Comparison of ENCODE assay signal across 8 cellular contexts in genomic region chr6:79536969-79537747, GRCh38. TPM values are rescaled to one million over a fixed set of nuclear protein-coding genes. Genes with fewer than 3 reads are reported as not detected.
DNase-seq lines count a peak whose midpoint lies in the region; ATAC-seq and TF ChIP-seq lines count a peak whose summit lies in the region.

TSS of gene LCA5 (minus strand) at chr6:79537430. CDS start at chr6:79518894, 18,536 bp downstream.

- WGBS in lower leg skin, 2 donors: 0% methylated on average over 52 to 55 of the region's 55 CpGs

- intact Hi-C loops in activated CD4-positive, alpha-beta memory T cell treated with anti-CD3 and anti-CD28 coated beads for 36 hours (cut with micrococcal nuclease): loop anchor here (2.0 to 5.0 kb wide), 2 partner anchors 302 to 670 kb away; partner anchors contain the start of genes HMGN3 and IRAK1BP1
- intact Hi-C loops in lower leg skin (cut with DNase I; ENCODE audit: low total_unique reads): no loop called here

- no peak within 1 kb of the TSS for H3K27ac Mint-ChIP-seq in activated CD4-positive, alpha-beta memory T cell treated with anti-CD3 and anti-CD28 coated beads for 36 hours

- no peak within 1 kb of the TSS for H3K4me3 Mint-ChIP-seq in activated CD4-positive, alpha-beta memory T cell treated with anti-CD3 and anti-CD28 coated beads for 36 hours

- DNase-seq in NCI-H524 treated with DMSO at 0.1 percent for 48 hours (lab: John Stamatoyannopoulos, UW) (peak; percentile 88), lower leg skin (ENCODE audit: low spot score in 2 of 2) (peak; percentile 95 to 98)
- peak; percentile 87 for DNase-seq in activated CD4-positive, alpha-beta memory T cell treated with anti-CD3 and anti-CD28 coated beads for 36 hours
- DNase-seq in effector CD4-positive, alpha-beta T cell: peak; percentile 65
- peak; percentile 82 for DNase-seq in stimulated activated CD4-positive, alpha-beta T cell treated with anti-CD3 and anti-CD28 coated beads, Interleukin-4, amount 100 ng/mL, for 24 hours

- no peak for TF ChIP-seq CTCF in C4-2B (conservative IDR thresholded peaks at IDR 0.05)
- no peak for TF ChIP-seq CTCF in lower leg skin (IDR thresholded peaks at IDR 0.05)

- peaks cover 24% of the 10 kb centered on the region for H3K27me3 Mint-ChIP-seq in activated CD4-positive, alpha-beta memory T cell treated with anti-CD3 and anti-CD28 coated beads for 36 hours

- H3K4me1 Mint-ChIP-seq in activated CD4-positive, alpha-beta memory T cell treated with anti-CD3 and anti-CD28 coated beads for 36 hours (ENCODE audit: low read depth): no peaks in the 10 kb centered on the region

- no peaks in the 10 kb centered on the region for H3K9me3 Mint-ChIP-seq in activated CD4-positive, alpha-beta memory T cell treated with anti-CD3 and anti-CD28 coated beads for 36 hours

- H3K27ac ChIP-seq in C4-2B: peak within 1 kb of the TSS; percentile 44; the same call in 1 of the 2 replicates

- H3K36me3 Mint-ChIP-seq in activated CD4-positive, alpha-beta memory T cell treated with anti-CD3 and anti-CD28 coated beads for 36 hours: no peaks in the 10 kb centered on the region

- CTCF ChIA-PET in activated CD4-positive, alpha-beta memory T cell treated with anti-CD3 and anti-CD28 coated beads for 36 hours (lab: Charles Lee): interaction anchor here (1.2 kb wide), 1 partner anchor 241 kb away, joined by 3 read pairs; no protein-coding TSS in a partner anchor

- no peak for TF ChIP-seq POLR2A in lower leg skin (IDR thresholded peaks at IDR 0.05)

- POLR2A ChIA-PET in activated CD4-positive, alpha-beta memory T cell treated with anti-CD3 and anti-CD28 coated beads for 36 hours (lab: Charles Lee): no interaction called here

- ATAC-seq in GM19324 (IDR thresholded peaks at IDR 0.05; ENCODE audit: low FRiP score, unreplicated experiment) (peak; percentile 100), HG03442 (IDR thresholded peaks at IDR 0.05; ENCODE audit: unreplicated experiment) (peak; percentile 99)

- peak within 1 kb of the TSS; percentile 93 for H3K4me3 ChIP-seq in lower leg skin (ENCODE audit: low read depth, poor library complexity, severe bottlenecking)

RNA-seq across cellular contexts. Expression of gene LCA5, which starts in this region (rescaled TPM):
- under 1 TPM; 0.15 to 0.21 TPM for total RNA-seq in activated CD4-positive, alpha-beta memory T cell treated with anti-CD3 and anti-CD28 coated beads for 36 hours
- 1 to 10 TPM; 1.8 to 2.8 (median 2.2) TPM for total RNA-seq in lower leg skin

Comparison
In these comparisons a context has a peak if more than half of its experiments do, and no peak if none do; other contexts are left out.
1. Peak in every context shown above with its lines: DNase-seq, ATAC-seq, H3K4me3 ChIP-seq and H3K27ac ChIP-seq.
2. Peak in DNase-seq in activated CD4-positive, alpha-beta memory T cell treated with anti-CD3 and anti-CD28 coated beads for 36 hours; RNA of the gene not detected or under 1 TPM.